14 cellular contexts compared by ENCODE assay signal in genomic region chr18:74281011-74281638, GRCh38. TPM values are rescaled to one million over a fixed set of nuclear protein-coding genes. Genes with fewer than 3 reads are reported as not detected.
A peak's percentile ranks its signal among the peaks of the same experiment; 100 is the strongest.
DNase-seq lines count a peak whose midpoint lies in the region; ATAC-seq and TF ChIP-seq lines count a peak whose summit lies in the region.
"Had no signal": no experiment of that assay in that cellular context is flagged by ENCODE, and none has a peak within 500 bp of the region (broad histone marks: within the 10 kb centered on the region; RNA-seq: fewer than 3 reads in every experiment).

No MANE protein-coding gene starts in this region.

- peak; percentile 60 for DNase-seq in D341Med (ENCODE audit: low spot score)
- DNase-seq in NCI-H2107 (lab: John Stamatoyannopoulos, UW), result peak; percentile 62
- peak; percentile 86 to 97 for DNase-seq in cerebellar nuclear complex (lab: John Stamatoyannopoulos, UW)
- no peak for DNase-seq in neural crest cell (ENCODE audit: low read depth, low spot score)
- DNase-seq in activated T-cell treated with anti-CD3 and anti-CD28 coated beads, Interleukin-2, amount 50 U/mL, for 4 hours, result no peak
- no peak for DNase-seq in activated T-cell treated with anti-CD3 and anti-CD28 coated beads, Interleukin-2, amount 50 U/mL, for 1 hour
- DNase-seq in OCI-M2 (lab: John Stamatoyannopoulos, UW; ENCODE audit: unreplicated experiment), result no peak
- DNase-seq: activated CD4-positive, alpha-beta T cell treated with anti-CD3 and anti-CD28 coated beads for 4 hours; activated naive CD4-positive, alpha-beta T cell; NCI-H2029 treated with DMSO at 0.1 percent for 48 hours; SK-N-SH had no signal

- no peaks in the 10 kb centered on the region for H3K27me3 Mint-ChIP-seq in neural crest cell (ENCODE audit: low read depth)
- H3K27me3 Mint-ChIP-seq in activated T-cell treated with anti-CD3 and anti-CD28 coated beads, Interleukin-2, amount 50 U/mL, for 4 hours (ENCODE audit: low read depth), result no peaks in the 10 kb centered on the region

- peaks cover 47% of the 10 kb centered on the region for H3K4me1 Mint-ChIP-seq in neural crest cell
- peaks cover 17% of the 10 kb centered on the region for H3K4me1 Mint-ChIP-seq in activated T-cell treated with anti-CD3 and anti-CD28 coated beads, Interleukin-2, amount 50 U/mL, for 4 hours (ENCODE audit: low read depth)

- no peaks in the 10 kb centered on the region for H3K9me3 Mint-ChIP-seq in neural crest cell
- no peaks in the 10 kb centered on the region for H3K9me3 Mint-ChIP-seq in activated T-cell treated with anti-CD3 and anti-CD28 coated beads, Interleukin-2, amount 50 U/mL, for 4 hours

- peak overlapping the region; percentile 24 for H3K4me3 Mint-ChIP-seq in neural crest cell
- no peak overlapping the region for H3K4me3 Mint-ChIP-seq in activated T-cell treated with anti-CD3 and anti-CD28 coated beads, Interleukin-2, amount 50 U/mL, for 4 hours

- ATAC-seq in activated T-cell treated with anti-CD3 and anti-CD28 coated beads, Interleukin-2, amount 50 U/mL, for 4 hours, result no peak
- no peak for ATAC-seq in GM21390 (IDR thresholded peaks at IDR 0.05; ENCODE audit: unreplicated experiment)

- no peak for TF ChIP-seq CTCF in neural crest cell (conservative IDR thresholded peaks at IDR 0.05)

- H3K27ac Mint-ChIP-seq in neural crest cell (ENCODE audit: unreplicated experiment), result peak overlapping the region; percentile 83

- H3K36me3 Mint-ChIP-seq in neural crest cell (ENCODE audit: low read depth), result peaks cover 2% of the 10 kb centered on the region
- H3K36me3 Mint-ChIP-seq in activated T-cell treated with anti-CD3 and anti-CD28 coated beads, Interleukin-2, amount 50 U/mL, for 4 hours (ENCODE audit: insufficient read depth), result peaks cover 5% of the 10 kb centered on the region

RNA-seq across cellular contexts. Expression of gene CYB5A, which starts 10.6 kb away (rescaled TPM):
- 38.1 and 46.5 TPM in 2 replicates for total RNA-seq in neural crest cell
- 10 to 100 TPM; 40.6 to 46.5 (median 45.9) TPM for total RNA-seq in activated T-cell treated with anti-CD3 and anti-CD28 coated beads, Interleukin-2, amount 50 U/mL, for 4 hours

RNA-seq across cellular contexts. Expression of gene C18orf63, which starts 34.5 kb away (rescaled TPM):
- total RNA-seq in neural crest cell, result not detected in 2 replicates
- not detected for total RNA-seq in activated T-cell treated with anti-CD3 and anti-CD28 coated beads, Interleukin-2, amount 50 U/mL, for 4 hours
- total RNA-seq: lower leg skin, ureter had no signal

Comparison
In these comparisons a context has a peak if more than half of its experiments do, and no peak if none do; other contexts are left out.
1. DNase-seq: peak in D341Med (single experiment), NCI-H2107 (single experiment) and cerebellar nuclear complex (2 of 2); none in neural crest cell (single experiment), activated T-cell treated with anti-CD3 and anti-CD28 coated beads, Interleukin-2, amount 50 U/mL, for 4 hours (single experiment), activated T-cell treated with anti-CD3 and anti-CD28 coated beads, Interleukin-2, amount 50 U/mL, for 1 hour (single experiment) and OCI-M2 (single experiment).